In the genomic region with DNA sequence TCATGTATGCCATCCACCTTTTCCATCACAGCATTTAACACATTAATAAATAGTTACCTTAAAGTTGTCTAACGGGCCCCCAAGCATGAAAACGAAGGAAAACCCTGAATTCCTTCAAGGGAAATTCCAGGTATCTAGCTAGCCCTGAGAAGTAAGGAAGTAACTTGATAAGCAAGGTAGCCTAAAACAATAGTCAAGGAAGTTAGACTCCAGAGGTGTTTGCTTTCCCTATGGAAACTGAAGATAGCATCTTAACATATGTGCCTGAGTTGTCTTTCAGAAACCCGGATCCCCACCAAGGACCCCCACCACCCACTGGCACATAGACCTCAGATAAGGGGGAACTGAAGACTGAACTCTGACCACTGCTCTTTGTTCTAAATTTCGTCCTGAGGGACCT, we compare ENCODE assay signal across 17 cellular contexts.
A peak's percentile ranks its signal among the peaks of the same experiment; 100 is the strongest.
DNase-seq lines count a peak whose midpoint lies in the region; ATAC-seq and TF ChIP-seq lines count a peak whose summit lies in the region.
"Had no signal": no experiment of that assay in that cellular context is flagged by ENCODE, and none has a peak within 500 bp of the region (broad histone marks: within the 10 kb centered on the region; RNA-seq: fewer than 3 reads in every experiment).

No MANE protein-coding gene starts in this region.

- peaks cover 18% of the 10 kb centered on the region; the same call in 2 of the 3 replicates for H3K36me3 Mint-ChIP-seq in GM23338 (ENCODE audit: low read depth)
- peaks cover 8% of the 10 kb centered on the region for H3K36me3 Mint-ChIP-seq in endodermal cell (ENCODE audit: low read depth)
- peaks cover 0 to 4% (median 0%) of the 10 kb centered on the region in 5 donors for H3K36me3 Mint-ChIP-seq in naive thymus-derived CD4-positive, alpha-beta T cell
- H3K36me3 Mint-ChIP-seq: CD8-positive, alpha-beta T cell had no signal

- H3K4ac ChIP-seq in mesendoderm (ENCODE audit: low read depth, low read length): no peak overlapping the region

- H4K5ac ChIP-seq in mesendoderm (ENCODE audit: low read length): no peak overlapping the region

- H3K23ac ChIP-seq in mesendoderm (ENCODE audit: low read length): no peak overlapping the region

- no peak overlapping the region for H3K56ac ChIP-seq in mesendoderm (ENCODE audit: low read length)

- H3K36me3 ChIP-seq in GM23338 (ENCODE audit: insufficient read depth) (peaks cover 10% of the 10 kb centered on the region), endodermal cell (ENCODE audit: control insufficient read depth, insufficient read depth, low read length) (no peaks in the 10 kb centered on the region), mesendoderm (ENCODE audit: control insufficient read depth, insufficient read depth, low read length) (no peaks in the 10 kb centered on the region)
- H3K36me3 ChIP-seq in naive thymus-derived CD4-positive, alpha-beta T cell (ENCODE audit: control insufficient read depth in 2 of 3, insufficient read depth in 3 of 3, low read length in 3 of 3): no peaks in the 10 kb centered on the region
- H3K36me3 ChIP-seq: BLaER1 treated with 17β-estradiol and CSF1 and Interleukin-3, amounts not matched to agents 10 nM and 100 nM had no signal

- H3K4me2 ChIP-seq in GM23338 (no peak overlapping the region), mesendoderm (ENCODE audit: low read length) (no peak overlapping the region)
- H3K4me2 ChIP-seq: A549; BLaER1 treated with 17β-estradiol and CSF1 and Interleukin-3, amounts not matched to agents 10 nM and 100 nM had no signal

- H3K4me1 Mint-ChIP-seq in GM23338: peaks cover 18% of the 10 kb centered on the region
- H3K4me1 Mint-ChIP-seq in endodermal cell: peaks cover 24% of the 10 kb centered on the region
- H3K4me1 Mint-ChIP-seq in naive thymus-derived CD4-positive, alpha-beta T cell: no peaks in the 10 kb centered on the region
- H3K4me1 Mint-ChIP-seq: B cell had no signal

- H2BK15ac ChIP-seq in mesendoderm (replicated peaks; ENCODE audit: low read depth): no peak overlapping the region

- WGBS in endodermal cell (ENCODE audit: insufficient coverage in 1 of 2, insufficient read length in 1 of 2), 2 experiments: 20 to 43% methylated on average over 1 to 4 of the region's 4 CpGs
- no CpG with 5 or more reads among the region's 4 CpGs for WGBS in mesendoderm (ENCODE audit: extremely low coverage, insufficient coverage, low lambda C conversion rate)

- TF ChIP-seq CTCF in GM23338 (conservative IDR thresholded peaks at IDR 0.05; ENCODE audit: low read depth in 2 of 2) (no peak), endodermal cell (conservative IDR thresholded peaks at IDR 0.05) (no peak)

- no peak overlapping the region for H2BK120ac ChIP-seq in mesendoderm (ENCODE audit: low read depth, low read length)

- H3K4me3 ChIP-seq in GM23338: no peak overlapping the region
- peak overlapping the region; percentile 32 for H3K4me3 ChIP-seq in endodermal cell (ENCODE audit: low read length)
- H3K4me3 ChIP-seq in mesendoderm (ENCODE audit: low read length): no peak overlapping the region
- H3K4me3 ChIP-seq in naive thymus-derived CD4-positive, alpha-beta T cell (ENCODE audit: low read length): no peak overlapping the region
- H3K4me3 ChIP-seq: A549; BLaER1 treated with 17β-estradiol and CSF1 and Interleukin-3, amounts not matched to agents 10 nM and 100 nM had no signal

- ATAC-seq in GM23338: no peak
- no peak for ATAC-seq in naive thymus-derived CD4-positive, alpha-beta T cell
- ATAC-seq: A549; CD8-positive, alpha-beta T cell had no signal

- H3K4me3 Mint-ChIP-seq in GM23338: no peak overlapping the region
- no peak overlapping the region for H3K4me3 Mint-ChIP-seq in endodermal cell
- no peak overlapping the region for H3K4me3 Mint-ChIP-seq in naive thymus-derived CD4-positive, alpha-beta T cell
- H3K4me3 Mint-ChIP-seq: B cell; CD4-positive, alpha-beta T cell; CD8-positive, alpha-beta T cell had no signal

- peaks cover 15% of the 10 kb centered on the region for H3K9me3 ChIP-seq in endodermal cell (ENCODE audit: control insufficient read depth, low read length)
- no peaks in the 10 kb centered on the region for H3K9me3 ChIP-seq in naive thymus-derived CD4-positive, alpha-beta T cell (ENCODE audit: control insufficient read depth in 2 of 3, low read length in 3 of 3)
- H3K9me3 ChIP-seq: A549, Caco-2 had no signal

- DNase-seq in GM23338 (ENCODE audit: low spot score): peak; percentile 22
- DNase-seq in endodermal cell: no peak
- peak; percentile 90 for DNase-seq in mesendoderm
- DNase-seq in naive thymus-derived CD4-positive, alpha-beta T cell: no peak
- no peak for DNase-seq in SHP77 (lab: John Stamatoyannopoulos, UW)
- DNase-seq: AML-193; Caco-2; Calu3; CD4-positive, alpha-beta T cell; CD8-positive, alpha-beta T cell; DMS79 treated with DMSO at 0.1 percent for 48 hours; GF-D8 had no signal

- H3K9me3 Mint-ChIP-seq in GM23338: peaks cover 23% of the 10 kb centered on the region
- H3K9me3 Mint-ChIP-seq in endodermal cell: peaks cover 23% of the 10 kb centered on the region
- peaks cover 0 to 27% (median 13%) of the 10 kb centered on the region in 11 donors for H3K9me3 Mint-ChIP-seq in naive thymus-derived CD4-positive, alpha-beta T cell

- CTCF ChIA-PET in naive thymus-derived CD4-positive, alpha-beta T cell (lab: Charles Lee): no interaction called here

- no peak overlapping the region for H2BK5ac ChIP-seq in mesendoderm (ENCODE audit: low read length)

- H3K27me3 Mint-ChIP-seq in GM23338 (ENCODE audit: insufficient read depth, low read depth, poor library complexity): peaks cover 2% of the 10 kb centered on the region
- H3K27me3 Mint-ChIP-seq in endodermal cell (ENCODE audit: insufficient read depth): no peaks in the 10 kb centered on the region
- H3K27me3 Mint-ChIP-seq in naive thymus-derived CD4-positive, alpha-beta T cell: peaks cover 0 to 23% (median 12%) of the 10 kb centered on the region in 5 donors

- POLR2A ChIA-PET in naive thymus-derived CD4-positive, alpha-beta T cell (lab: Charles Lee): no interaction called here

- H3K27ac Mint-ChIP-seq in GM23338 (no peak overlapping the region), endodermal cell (peak overlapping the region; percentile 29)
- H3K27ac Mint-ChIP-seq in naive thymus-derived CD4-positive, alpha-beta T cell: no peak overlapping the region
- H3K27ac Mint-ChIP-seq: B cell; CD4-positive, alpha-beta T cell; CD8-positive, alpha-beta T cell had no signal

- H3K79me1 ChIP-seq in mesendoderm (ENCODE audit: low read length): no peaks in the 10 kb centered on the region

- H4K8ac ChIP-seq in mesendoderm (ENCODE audit: low read depth, low read length): no peak overlapping the region

- H3F3A ChIP-seq in GM23338 (replicated peaks; ENCODE audit: low read depth): no peaks in the 10 kb centered on the region

- intact Hi-C loops in naive thymus-derived CD4-positive, alpha-beta T cell (cut with micrococcal nuclease): no loop called here

- peak overlapping the region; percentile 47 for H3K18ac ChIP-seq in mesendoderm (ENCODE audit: low read length)

- H3K9me2 ChIP-seq in GM23338 (ENCODE audit: insufficient read depth): peaks cover 7% of the 10 kb centered on the region

- no peaks in the 10 kb centered on the region for H3K79me2 ChIP-seq in GM23338 (replicated peaks; ENCODE audit: insufficient read depth)
- no peaks in the 10 kb centered on the region for H3K79me2 ChIP-seq in mesendoderm (ENCODE audit: control insufficient read depth, insufficient read depth, low read length)

- H3K4me1 ChIP-seq in GM23338 (ENCODE audit: insufficient read depth) (peaks cover 20% of the 10 kb centered on the region), endodermal cell (ENCODE audit: control insufficient read depth, insufficient read depth, low read length) (peaks cover 14% of the 10 kb centered on the region), mesendoderm (ENCODE audit: control insufficient read depth, low read depth, low read length) (peaks cover 7% of the 10 kb centered on the region)
- H3K4me1 ChIP-seq in naive thymus-derived CD4-positive, alpha-beta T cell (ENCODE audit: control insufficient read depth in 2 of 2, insufficient read depth in 2 of 2, low read length in 2 of 2): no peaks in the 10 kb centered on the region
- H3K4me1 ChIP-seq: BLaER1 treated with 17β-estradiol and CSF1 and Interleukin-3, amounts not matched to agents 10 nM and 100 nM; Caco-2 had no signal

- no peak overlapping the region for H3K27ac ChIP-seq in GM23338 (ENCODE audit: low read depth)
- no peak overlapping the region for H3K27ac ChIP-seq in endodermal cell (ENCODE audit: low read depth, low read length)
- peak overlapping the region; percentile 26 for H3K27ac ChIP-seq in mesendoderm (ENCODE audit: low read depth, low read length)
- H3K27ac ChIP-seq in naive thymus-derived CD4-positive, alpha-beta T cell (ENCODE audit: low read depth, low read length): no peak overlapping the region
- H3K27ac ChIP-seq: 22Rv1; A549; BLaER1 treated with 17β-estradiol and CSF1 and Interleukin-3, amounts not matched to agents 10 nM and 100 nM; C4-2B had no signal

- H3K27me3 ChIP-seq in GM23338 (ENCODE audit: insufficient read depth): no peaks in the 10 kb centered on the region
- no peaks in the 10 kb centered on the region for H3K27me3 ChIP-seq in endodermal cell (ENCODE audit: control insufficient read depth, insufficient read depth, low read length, poor library complexity, severe bottlenecking)
- no peaks in the 10 kb centered on the region for H3K27me3 ChIP-seq in mesendoderm (ENCODE audit: insufficient read depth, low read length, poor library complexity)
- H3K27me3 ChIP-seq in naive thymus-derived CD4-positive, alpha-beta T cell (ENCODE audit: control insufficient read depth in 2 of 2, insufficient read depth in 2 of 2, low read length in 2 of 2): no peaks in the 10 kb centered on the region
- H3K27me3 ChIP-seq: BLaER1 treated with 17β-estradiol and CSF1 and Interleukin-3, amounts not matched to agents 10 nM and 100 nM had no signal

- H2AK5ac ChIP-seq in mesendoderm (ENCODE audit: low read length): no peak overlapping the region

- no peaks in the 10 kb centered on the region for H4K20me1 ChIP-seq in GM23338 (replicated peaks; ENCODE audit: insufficient read depth)
- H4K20me1 ChIP-seq: BLaER1 treated with 17β-estradiol and CSF1 and Interleukin-3, amounts not matched to agents 10 nM and 100 nM had no signal

- H3K9ac ChIP-seq in endodermal cell (ENCODE audit: extremely low read depth, low read length, poor library complexity, severe bottlenecking) (no peak overlapping the region), mesendoderm (ENCODE audit: low read length) (no peak overlapping the region)
- H3K9ac ChIP-seq: BLaER1 treated with 17β-estradiol and CSF1 and Interleukin-3, amounts not matched to agents 10 nM and 100 nM had no signal

- no peak overlapping the region for H2AFZ ChIP-seq in GM23338

TF ChIP-seq in GM23338, 12 proteins besides CTCF, POLR2A, EP300 and RAD21 (continues in another document):
- TF ChIP-seq CREB1 (CRISPR knock-in tag; IDR thresholded peaks at IDR 0.05; ENCODE audit: low read depth) (no peak), JUNB (IDR thresholded peaks at IDR 0.05; ENCODE audit: unreplicated experiment) (no peak)

Comparison
In these comparisons a context has a peak if more than half of its experiments do, and no peak if none do; other contexts are left out.
1. DNase-seq: peak in GM23338 (single experiment) and mesendoderm (single experiment); none in endodermal cell (single experiment), naive thymus-derived CD4-positive, alpha-beta T cell (0 of 9) and SHP77 (0 of 2).